ENCODE assay signal across 8 cellular contexts in the genomic region with DNA sequence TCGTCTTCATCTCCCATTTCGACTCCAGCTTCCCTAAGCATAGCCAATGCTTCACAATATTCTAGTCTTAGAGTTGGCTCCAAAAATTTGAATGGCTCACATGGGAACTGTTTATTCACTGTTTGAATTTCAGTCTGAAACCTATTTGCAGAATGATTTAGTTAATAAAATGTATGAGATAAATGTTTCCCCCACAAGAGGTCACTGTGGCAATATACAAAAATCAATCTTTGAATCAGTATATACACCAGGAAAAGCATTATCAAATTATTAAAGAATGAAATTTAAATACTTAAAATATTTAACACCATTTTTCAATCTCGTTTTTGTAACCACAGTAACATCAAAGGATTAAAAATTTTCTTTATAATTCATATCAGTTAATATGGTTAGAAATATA. TPM values are rescaled to one million over a fixed set of nuclear protein-coding genes. Genes with fewer than 3 reads are reported as not detected.
DNase-seq lines count a peak whose midpoint lies in the region; ATAC-seq, FAIRE-seq and TF ChIP-seq lines count a peak whose summit lies in the region.

No MANE protein-coding gene starts in this region.

- H3K36me3 ChIP-seq in colonic mucosa = peaks cover 4% of the 10 kb centered on the region
- peaks cover under 1% of the 10 kb centered on the region for H3K36me3 ChIP-seq in right atrium auricular region

- H3K4me1 ChIP-seq in colonic mucosa (no peaks in the 10 kb centered on the region), right atrium auricular region (no peaks in the 10 kb centered on the region)

- H3K9me3 Mint-ChIP-seq in nephron progenitor cell = no peaks in the 10 kb centered on the region

- TF ChIP-seq CTCF in colonic mucosa (IDR thresholded peaks at IDR 0.05) = peak; percentile 49
- TF ChIP-seq CTCF in nephron progenitor cell (IDR thresholded peaks at IDR 0.05) = peak; percentile 54
- peak in 1 of 2 donors; percentile 66 for TF ChIP-seq CTCF in right atrium auricular region (IDR thresholded peaks at IDR 0.05)

- peak; percentile 33 for FAIRE-seq in GM19239 (lab: Jason Lieb, UNC)

- H3K27ac ChIP-seq in colonic mucosa = no peak overlapping the region
- no peak overlapping the region for H3K27ac ChIP-seq in right atrium auricular region

- intact Hi-C loops in colonic mucosa (cut with DNase I) = no loop called here

- H3K27me3 ChIP-seq in colonic mucosa (no peaks in the 10 kb centered on the region), right atrium auricular region (no peaks in the 10 kb centered on the region)

- H3K27me3 Mint-ChIP-seq in nephron progenitor cell (ENCODE audit: low read depth, poor library complexity) = no peaks in the 10 kb centered on the region

- H3K4me3 ChIP-seq in colonic mucosa = no peak overlapping the region
- no peak overlapping the region for H3K4me3 ChIP-seq in right atrium auricular region

- H3K9ac ChIP-seq in colonic mucosa (ENCODE audit: low read depth in 2 of 2, low read length in 2 of 2) = no peak overlapping the region

- H3K9me3 ChIP-seq in colonic mucosa (no peaks in the 10 kb centered on the region), right atrium auricular region (no peaks in the 10 kb centered on the region)

- H3K36me3 Mint-ChIP-seq in nephron progenitor cell (ENCODE audit: low read depth) = peaks cover 26% of the 10 kb centered on the region

- H3K4me3 Mint-ChIP-seq in nephron progenitor cell = no peak overlapping the region

- ATAC-seq in GM18868 (IDR thresholded peaks at IDR 0.05; ENCODE audit: unreplicated experiment) = no peak
- ATAC-seq in HG02571 (IDR thresholded peaks at IDR 0.05; ENCODE audit: unreplicated experiment) = no peak

- DNase-seq in AG20443 (ENCODE audit: low spot score) = peak; percentile 14
- no peak for DNase-seq in GM19239 (ENCODE audit: insufficient read length, low spot score)
- peak; percentile 68 for DNase-seq in NOMO-1 treated with DMSO at 0.1 percent for 48 hours (lab: John Stamatoyannopoulos, UW; ENCODE audit: unreplicated experiment)
- DNase-seq in colonic mucosa = no peak
- DNase-seq in nephron progenitor cell = no peak
- no peak for DNase-seq in right atrium auricular region (ENCODE audit: low spot score)

- no peak overlapping the region for H3K27ac Mint-ChIP-seq in nephron progenitor cell

- H3K4me1 Mint-ChIP-seq in nephron progenitor cell = no peaks in the 10 kb centered on the region

RNA-seq across cellular contexts. Expression of gene MCM6, which starts 40.0 kb away (rescaled TPM):
- total RNA-seq in colonic mucosa = 10 to 100 TPM; 14.2 to 57.7 TPM
- 1 to 10 TPM; 3.2 to 4.4 TPM for total RNA-seq in right atrium auricular region

Comparison
In these comparisons a context has a peak if more than half of its experiments do, and no peak if none do; other contexts are left out.
1. DNase-seq: peak in AG20443 (single experiment) and NOMO-1 treated with DMSO at 0.1 percent for 48 hours (single experiment); none in GM19239 (single experiment), colonic mucosa (single experiment), nephron progenitor cell (single experiment) and right atrium auricular region (single experiment).